In the genomic region with DNA sequence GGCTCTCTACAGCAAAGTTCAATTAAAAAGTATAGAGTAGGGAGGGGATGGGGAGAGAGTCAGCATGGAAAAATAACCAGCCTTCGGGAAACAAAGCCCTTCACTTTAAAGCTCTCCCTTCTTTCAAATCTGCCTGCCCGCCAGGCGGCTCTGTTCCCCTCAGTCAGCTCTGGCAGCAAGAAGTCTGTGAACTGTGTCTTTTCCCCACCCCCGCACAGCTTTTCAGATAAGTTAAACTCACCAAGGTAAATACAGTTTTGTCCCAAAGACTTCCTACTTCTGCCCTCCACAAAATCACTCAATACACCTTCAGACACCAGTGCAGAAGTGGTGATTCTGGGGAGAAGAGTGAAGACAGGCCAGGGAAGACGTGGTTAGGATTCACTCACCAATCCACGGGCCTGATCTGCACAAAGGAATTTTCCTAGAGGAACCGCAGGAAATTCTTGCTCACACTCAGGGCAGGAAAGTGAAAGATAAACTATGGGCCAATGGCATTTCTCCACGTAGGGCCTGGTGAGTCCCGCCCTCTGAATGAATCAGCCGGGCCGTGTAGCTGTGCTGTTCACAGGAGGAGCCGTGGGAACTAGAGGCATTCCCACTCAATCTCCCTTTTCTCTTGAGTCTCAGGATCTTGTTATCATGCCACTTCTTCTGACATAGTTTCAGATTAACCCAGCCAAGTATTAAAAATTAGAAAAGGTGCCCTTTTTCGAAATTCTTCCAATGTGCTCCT, we compare ENCODE assay signal across 1 cellular context.
TF ChIP-seq lines count a peak whose summit lies in the region.

A gene with protein sequence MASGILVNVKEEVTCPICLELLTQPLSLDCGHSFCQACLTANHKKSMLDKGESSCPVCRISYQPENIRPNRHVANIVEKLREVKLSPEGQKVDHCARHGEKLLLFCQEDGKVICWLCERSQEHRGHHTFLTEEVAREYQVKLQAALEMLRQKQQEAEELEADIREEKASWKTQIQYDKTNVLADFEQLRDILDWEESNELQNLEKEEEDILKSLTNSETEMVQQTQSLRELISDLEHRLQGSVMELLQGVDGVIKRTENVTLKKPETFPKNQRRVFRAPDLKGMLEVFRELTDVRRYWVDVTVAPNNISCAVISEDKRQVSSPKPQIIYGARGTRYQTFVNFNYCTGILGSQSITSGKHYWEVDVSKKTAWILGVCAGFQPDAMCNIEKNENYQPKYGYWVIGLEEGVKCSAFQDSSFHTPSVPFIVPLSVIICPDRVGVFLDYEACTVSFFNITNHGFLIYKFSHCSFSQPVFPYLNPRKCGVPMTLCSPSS (minus strand): TSS at position 448 of the 736 bp plus-strand sequence. CDS start 4,897 bp downstream, outside the sequence.

TF ChIP-seq in HepG2, 621 proteins besides CTCF, POLR2A, EP300 and RAD21 (continued from another document and continues in another):
- no peak for TF ChIP-seq SP4 (CRISPR knock-in tag; IDR thresholded peaks at IDR 0.05)
- no peak for TF ChIP-seq ZNF296 (CRISPR knock-in tag; conservative IDR thresholded peaks at IDR 0.05)
- no peak for TF ChIP-seq STAT5B (CRISPR knock-in tag; IDR thresholded peaks at IDR 0.05)
- no peak for TF ChIP-seq ZNF20 (CRISPR knock-in tag; IDR thresholded peaks at IDR 0.05)
- TF ChIP-seq ZNF292 (CRISPR knock-in tag; IDR thresholded peaks at IDR 0.05; ENCODE audit: borderline replicate concordance, low read depth): no peak; the same call in 1 of the 2 replicates
- TF ChIP-seq ETV6 (CRISPR knock-in tag; conservative IDR thresholded peaks at IDR 0.05): no peak
- no peak for TF ChIP-seq ZSCAN21 (CRISPR knock-in tag; IDR thresholded peaks at IDR 0.05; ENCODE audit: borderline replicate concordance)
- TF ChIP-seq, protein P1, sequence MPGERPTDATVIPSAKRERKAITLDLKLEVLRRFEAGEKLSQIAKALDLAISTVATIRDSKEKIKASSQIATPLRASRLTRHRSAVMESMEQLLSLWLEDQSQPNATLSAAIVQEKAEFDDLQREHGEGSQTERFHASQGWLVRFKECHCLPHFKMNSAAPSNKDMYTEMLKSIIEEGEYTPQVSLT (CRISPR knock-in tag; IDR thresholded peaks at IDR 0.05; ENCODE audit: borderline replicate concordance, low read depth): no peak
- TF ChIP-seq RBFOX2 (IDR thresholded peaks at IDR 0.05; ENCODE audit: low read depth, low read length): no peak
- TF ChIP-seq, protein P2, sequence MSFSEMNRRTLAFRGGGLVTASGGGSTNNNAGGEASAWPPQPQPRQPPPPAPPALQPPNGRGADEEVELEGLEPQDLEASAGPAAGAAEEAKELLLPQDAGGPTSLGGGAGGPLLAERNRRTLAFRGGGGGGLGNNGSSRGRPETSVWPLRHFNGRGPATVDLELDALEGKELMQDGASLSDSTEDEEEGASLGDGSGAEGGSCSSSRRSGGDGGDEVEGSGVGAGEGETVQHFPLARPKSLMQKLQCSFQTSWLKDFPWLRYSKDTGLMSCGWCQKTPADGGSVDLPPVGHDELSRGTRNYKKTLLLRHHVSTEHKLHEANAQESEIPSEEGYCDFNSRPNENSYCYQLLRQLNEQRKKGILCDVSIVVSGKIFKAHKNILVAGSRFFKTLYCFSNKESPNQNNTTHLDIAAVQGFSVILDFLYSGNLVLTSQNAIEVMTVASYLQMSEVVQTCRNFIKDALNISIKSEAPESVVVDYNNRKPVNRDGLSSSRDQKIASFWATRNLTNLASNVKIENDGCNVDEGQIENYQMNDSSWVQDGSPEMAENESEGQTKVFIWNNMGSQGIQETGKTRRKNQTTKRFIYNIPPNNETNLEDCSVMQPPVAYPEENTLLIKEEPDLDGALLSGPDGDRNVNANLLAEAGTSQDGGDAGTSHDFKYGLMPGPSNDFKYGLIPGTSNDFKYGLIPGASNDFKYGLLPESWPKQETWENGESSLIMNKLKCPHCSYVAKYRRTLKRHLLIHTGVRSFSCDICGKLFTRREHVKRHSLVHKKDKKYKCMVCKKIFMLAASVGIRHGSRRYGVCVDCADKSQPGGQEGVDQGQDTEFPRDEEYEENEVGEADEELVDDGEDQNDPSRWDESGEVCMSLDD (CRISPR knock-in tag; IDR thresholded peaks at IDR 0.05; ENCODE audit: borderline replicate concordance): no peak
- no peak for TF ChIP-seq HDAC6 (IDR thresholded peaks at IDR 0.05; ENCODE audit: low read depth, low read length)
- peak; percentile 56 for TF ChIP-seq CREB1 (IDR thresholded peaks at IDR 0.05)
- peak; percentile 90 for TF ChIP-seq CREB1 (CRISPR knock-in tag; IDR thresholded peaks at IDR 0.05)
- TF ChIP-seq, protein P3, sequence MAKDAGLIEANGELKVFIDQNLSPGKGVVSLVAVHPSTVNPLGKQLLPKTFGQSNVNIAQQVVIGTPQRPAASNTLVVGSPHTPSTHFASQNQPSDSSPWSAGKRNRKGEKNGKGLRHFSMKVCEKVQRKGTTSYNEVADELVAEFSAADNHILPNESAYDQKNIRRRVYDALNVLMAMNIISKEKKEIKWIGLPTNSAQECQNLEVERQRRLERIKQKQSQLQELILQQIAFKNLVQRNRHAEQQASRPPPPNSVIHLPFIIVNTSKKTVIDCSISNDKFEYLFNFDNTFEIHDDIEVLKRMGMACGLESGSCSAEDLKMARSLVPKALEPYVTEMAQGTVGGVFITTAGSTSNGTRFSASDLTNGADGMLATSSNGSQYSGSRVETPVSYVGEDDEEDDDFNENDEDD (CRISPR knock-in tag; IDR thresholded peaks at IDR 0.05; ENCODE audit: borderline replicate concordance): no peak
- TF ChIP-seq, protein P4, sequence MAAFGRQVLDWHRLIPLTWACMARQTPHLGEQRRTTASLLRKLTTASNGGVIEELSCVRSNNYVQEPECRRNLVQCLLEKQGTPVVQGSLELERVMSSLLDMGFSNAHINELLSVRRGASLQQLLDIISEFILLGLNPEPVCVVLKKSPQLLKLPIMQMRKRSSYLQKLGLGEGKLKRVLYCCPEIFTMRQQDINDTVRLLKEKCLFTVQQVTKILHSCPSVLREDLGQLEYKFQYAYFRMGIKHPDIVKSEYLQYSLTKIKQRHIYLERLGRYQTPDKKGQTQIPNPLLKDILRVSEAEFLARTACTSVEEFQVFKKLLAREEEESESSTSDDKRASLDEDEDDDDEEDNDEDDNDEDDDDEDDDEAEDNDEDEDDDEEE (CRISPR knock-in tag; IDR thresholded peaks at IDR 0.05): no peak
- TF ChIP-seq SSRP1 (CRISPR knock-in tag; IDR thresholded peaks at IDR 0.05): no peak
- TF ChIP-seq HNF4A (CRISPR knock-in tag; IDR thresholded peaks at IDR 0.05): no peak
- no peak for TF ChIP-seq ZNF775 (CRISPR knock-in tag; IDR thresholded peaks at IDR 0.05; ENCODE audit: borderline replicate concordance)
- TF ChIP-seq KDM3A (CRISPR knock-in tag; IDR thresholded peaks at IDR 0.05; ENCODE audit: low read depth): no peak
- TF ChIP-seq MAFK (conservative IDR thresholded peaks at IDR 0.05 in 1 of 2, IDR thresholded peaks at IDR 0.05 in 1 of 2; ENCODE audit: low read length in 2 of 2): no peak
- no peak for TF ChIP-seq ZNF672 (CRISPR knock-in tag; IDR thresholded peaks at IDR 0.05)
- TF ChIP-seq EHMT2 (IDR thresholded peaks at IDR 0.05; ENCODE audit: borderline replicate concordance, low read depth, low read length): no peak
- TF ChIP-seq, protein P5, sequence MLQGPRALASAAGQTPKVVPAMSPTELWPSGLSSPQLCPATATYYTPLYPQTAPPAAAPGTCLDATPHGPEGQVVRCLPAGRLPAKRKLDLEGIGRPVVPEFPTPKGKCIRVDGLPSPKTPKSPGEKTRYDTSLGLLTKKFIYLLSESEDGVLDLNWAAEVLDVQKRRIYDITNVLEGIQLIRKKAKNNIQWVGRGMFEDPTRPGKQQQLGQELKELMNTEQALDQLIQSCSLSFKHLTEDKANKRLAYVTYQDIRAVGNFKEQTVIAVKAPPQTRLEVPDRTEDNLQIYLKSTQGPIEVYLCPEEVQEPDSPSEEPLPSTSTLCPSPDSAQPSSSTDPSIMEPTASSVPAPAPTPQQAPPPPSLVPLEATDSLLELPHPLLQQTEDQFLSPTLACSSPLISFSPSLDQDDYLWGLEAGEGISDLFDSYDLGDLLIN (CRISPR knock-in tag; IDR thresholded peaks at IDR 0.05; ENCODE audit: borderline replicate concordance): no peak
- TF ChIP-seq ZNF431 (CRISPR knock-in tag; IDR thresholded peaks at IDR 0.05; ENCODE audit: borderline replicate concordance, low read depth): no peak
- no peak for TF ChIP-seq ZNF878 (CRISPR knock-in tag; IDR thresholded peaks at IDR 0.05)
- no peak for TF ChIP-seq ATAD3A (CRISPR knock-in tag; IDR thresholded peaks at IDR 0.05)
- no peak for TF ChIP-seq HOXA5 (CRISPR knock-in tag; IDR thresholded peaks at IDR 0.05)
- TF ChIP-seq XBP1 (CRISPR knock-in tag; IDR thresholded peaks at IDR 0.05): peak; percentile 98
- TF ChIP-seq ZNF615 (CRISPR knock-in tag; IDR thresholded peaks at IDR 0.05; ENCODE audit: borderline replicate concordance): no peak
- no peak for TF ChIP-seq ZNF598 (CRISPR knock-in tag; IDR thresholded peaks at IDR 0.05; ENCODE audit: borderline replicate concordance)
- no peak for TF ChIP-seq HNF4G (IDR thresholded peaks at IDR 0.05; ENCODE audit: borderline replicate concordance, low read depth, low read length)
- TF ChIP-seq HNF4G (CRISPR knock-in tag; IDR thresholded peaks at IDR 0.05; ENCODE audit: borderline replicate concordance, low read depth): no peak
- TF ChIP-seq ZFP36L1 (CRISPR knock-in tag; IDR thresholded peaks at IDR 0.05): 0 out of 2 replicates have a peak, but pooled peaks have one; percentile 59
- TF ChIP-seq SOX5 (CRISPR knock-in tag; IDR thresholded peaks at IDR 0.05; ENCODE audit: borderline replicate concordance): no peak
- TF ChIP-seq SMARCC2 (IDR thresholded peaks at IDR 0.05): no peak
- TF ChIP-seq ZNF260 (CRISPR knock-in tag; IDR thresholded peaks at IDR 0.05; ENCODE audit: borderline replicate concordance, low read depth): no peak
- peak; percentile 83 for TF ChIP-seq POLR2G (IDR thresholded peaks at IDR 0.05; ENCODE audit: low read depth, low read length)
- TF ChIP-seq POGZ (CRISPR knock-in tag; IDR thresholded peaks at IDR 0.05): no peak
- TF ChIP-seq SMYD3 (CRISPR knock-in tag; IDR thresholded peaks at IDR 0.05): no peak
- TF ChIP-seq, protein P6, sequence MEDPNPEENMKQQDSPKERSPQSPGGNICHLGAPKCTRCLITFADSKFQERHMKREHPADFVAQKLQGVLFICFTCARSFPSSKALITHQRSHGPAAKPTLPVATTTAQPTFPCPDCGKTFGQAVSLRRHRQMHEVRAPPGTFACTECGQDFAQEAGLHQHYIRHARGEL (CRISPR knock-in tag; IDR thresholded peaks at IDR 0.05): no peak
- TF ChIP-seq, protein P7, sequence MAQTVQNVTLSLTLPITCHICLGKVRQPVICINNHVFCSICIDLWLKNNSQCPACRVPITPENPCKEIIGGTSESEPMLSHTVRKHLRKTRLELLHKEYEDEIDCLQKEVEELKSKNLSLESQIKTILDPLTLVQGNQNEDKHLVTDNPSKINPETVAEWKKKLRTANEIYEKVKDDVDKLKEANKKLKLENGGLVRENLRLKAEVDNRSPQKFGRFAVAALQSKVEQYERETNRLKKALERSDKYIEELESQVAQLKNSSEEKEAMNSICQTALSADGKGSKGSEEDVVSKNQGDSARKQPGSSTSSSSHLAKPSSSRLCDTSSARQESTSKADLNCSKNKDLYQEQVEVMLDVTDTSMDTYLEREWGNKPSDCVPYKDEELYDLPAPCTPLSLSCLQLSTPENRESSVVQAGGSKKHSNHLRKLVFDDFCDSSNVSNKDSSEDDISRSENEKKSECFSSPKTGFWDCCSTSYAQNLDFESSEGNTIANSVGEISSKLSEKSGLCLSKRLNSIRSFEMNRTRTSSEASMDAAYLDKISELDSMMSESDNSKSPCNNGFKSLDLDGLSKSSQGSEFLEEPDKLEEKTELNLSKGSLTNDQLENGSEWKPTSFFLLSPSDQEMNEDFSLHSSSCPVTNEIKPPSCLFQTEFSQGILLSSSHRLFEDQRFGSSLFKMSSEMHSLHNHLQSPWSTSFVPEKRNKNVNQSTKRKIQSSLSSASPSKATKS (CRISPR knock-in tag; IDR thresholded peaks at IDR 0.05): no peak
- no peak for TF ChIP-seq PAWR (CRISPR knock-in tag; IDR thresholded peaks at IDR 0.05; ENCODE audit: borderline replicate concordance)
- TF ChIP-seq TGIF2 (CRISPR knock-in tag; IDR thresholded peaks at IDR 0.05): no peak
- TF ChIP-seq ZMYM3 (CRISPR knock-in tag; IDR thresholded peaks at IDR 0.05): no peak
- TF ChIP-seq, protein P8, sequence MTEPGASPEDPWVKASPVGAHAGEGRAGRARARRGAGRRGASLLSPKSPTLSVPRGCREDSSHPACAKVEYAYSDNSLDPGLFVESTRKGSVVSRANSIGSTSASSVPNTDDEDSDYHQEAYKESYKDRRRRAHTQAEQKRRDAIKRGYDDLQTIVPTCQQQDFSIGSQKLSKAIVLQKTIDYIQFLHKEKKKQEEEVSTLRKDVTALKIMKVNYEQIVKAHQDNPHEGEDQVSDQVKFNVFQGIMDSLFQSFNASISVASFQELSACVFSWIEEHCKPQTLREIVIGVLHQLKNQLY (CRISPR knock-in tag; IDR thresholded peaks at IDR 0.05): no peak
- no peak for TF ChIP-seq PLRG1 (conservative IDR thresholded peaks at IDR 0.05)
- no peak for TF ChIP-seq U2AF1 (optimal IDR thresholded peaks at IDR 0.05; ENCODE audit: low read depth, low read length)
- no peak for TF ChIP-seq ZNF605 (CRISPR knock-in tag; IDR thresholded peaks at IDR 0.05)
- no peak for TF ChIP-seq ZNF180 (CRISPR knock-in tag; IDR thresholded peaks at IDR 0.05; ENCODE audit: borderline replicate concordance, low read depth)
- no peak for TF ChIP-seq SRSF9 (IDR thresholded peaks at IDR 0.05; ENCODE audit: borderline replicate concordance, insufficient read depth, low read depth, low read length, poor library complexity, severe bottlenecking)
- no peak for TF ChIP-seq BHLHE40 (IDR thresholded peaks at IDR 0.05; ENCODE audit: low read length)
- TF ChIP-seq, protein P9, sequence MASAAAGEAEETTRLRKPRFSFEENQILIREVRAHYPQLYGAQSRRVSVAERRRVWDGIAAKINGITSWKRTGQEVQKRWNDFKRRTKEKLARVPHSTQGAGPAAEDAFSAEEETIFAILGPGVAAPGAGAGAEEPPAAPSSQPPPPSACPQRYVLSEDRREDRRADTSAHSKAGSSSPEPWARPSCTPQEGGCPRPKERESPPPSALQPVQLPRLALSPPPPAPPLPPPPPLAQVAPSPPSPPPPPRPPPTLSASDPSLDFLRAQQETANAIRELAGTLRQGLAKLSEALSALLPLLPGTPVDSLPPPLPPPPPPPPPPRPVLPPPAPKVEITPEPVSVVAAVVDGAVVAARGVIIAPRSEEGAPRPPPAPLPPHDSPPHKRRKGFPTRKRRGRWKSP (CRISPR knock-in tag; IDR thresholded peaks at IDR 0.05): no peak
- no peak for TF ChIP-seq ZMYM2 (CRISPR knock-in tag; IDR thresholded peaks at IDR 0.05)
- no peak for TF ChIP-seq PHF5A (CRISPR knock-in tag; IDR thresholded peaks at IDR 0.05; ENCODE audit: low read depth, unreplicated experiment)
- TF ChIP-seq KMT2B (CRISPR knock-in tag; IDR thresholded peaks at IDR 0.05): no peak; the same call in 1 of the 2 replicates
- no peak for TF ChIP-seq ZSCAN12 (CRISPR knock-in tag; IDR thresholded peaks at IDR 0.05)
- no peak for TF ChIP-seq NFATC3 (CRISPR knock-in tag; IDR thresholded peaks at IDR 0.05)
- TF ChIP-seq ZSCAN9 (CRISPR knock-in tag; IDR thresholded peaks at IDR 0.05; ENCODE audit: borderline replicate concordance): no peak
